Comparison of ENCODE assay signal across 15 cellular contexts in the genomic region with DNA sequence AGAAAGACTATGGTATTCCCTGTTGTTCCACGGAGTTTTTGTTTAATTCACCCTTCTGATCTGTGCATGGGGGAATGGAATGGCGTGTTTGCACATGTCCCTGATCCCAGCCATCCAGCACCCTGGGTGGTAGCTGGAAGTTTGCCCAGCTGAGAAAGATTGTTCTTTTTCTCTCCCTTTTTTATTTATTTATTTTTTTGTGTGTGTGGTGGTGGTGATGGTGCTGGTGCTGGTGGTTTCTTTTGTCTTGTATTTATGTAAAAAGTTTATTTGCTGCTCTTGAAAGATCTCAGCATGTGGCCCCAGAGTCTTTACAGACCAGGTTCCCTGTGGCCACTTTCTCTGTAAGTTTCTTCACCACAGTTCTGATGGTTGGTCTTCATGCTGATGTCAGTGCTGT.
DNase-seq lines count a peak whose midpoint lies in the region; ATAC-seq and TF ChIP-seq lines count a peak whose summit lies in the region.
"Had no signal": no experiment of that assay in that cellular context is flagged by ENCODE, and none has a peak within 500 bp of the region (broad histone marks: within the 10 kb centered on the region; RNA-seq: fewer than 3 reads in every experiment).

No MANE protein-coding gene starts in this region.

- intact Hi-C loops in activated T-helper 2 cell treated with anti-CD3 and anti-CD28 coated beads, Interferon-gamma antibody, Interleukin-2, Interleukin-4, amounts not matched to agents 10 μg/mL and 5 μg/mL and 100 μg/mL, durations not matched to agents 14 hours and 24 hours and 36 hours (cut with micrococcal nuclease) = loop anchor here (2.0 to 5.0 kb wide), 3 partner anchors 17 to 70 kb away; no protein-coding TSS in a partner anchor
- intact Hi-C loops in naive thymus-derived CD4-positive, alpha-beta T cell (cut with micrococcal nuclease) = no loop called here
- intact Hi-C loops in Calu3 (cut with micrococcal nuclease; ENCODE audit: unreplicated experiment) = loop anchor here (10.0 kb wide), 1 partner anchor 277 kb away; no protein-coding TSS in a partner anchor
- intact Hi-C loops in Caco-2 (cut with micrococcal nuclease; ENCODE audit: unreplicated experiment) = no loop called here

- peaks cover 37% of the 10 kb centered on the region for H3K4me1 Mint-ChIP-seq in activated T-helper 2 cell treated with anti-CD3 and anti-CD28 coated beads, Interferon-gamma antibody, Interleukin-2, Interleukin-4, amounts not matched to agents 10 μg/mL and 5 μg/mL and 100 μg/mL, durations not matched to agents 14 hours and 24 hours and 36 hours (ENCODE audit: low read depth)
- H3K4me1 Mint-ChIP-seq in naive thymus-derived CD4-positive, alpha-beta T cell = peaks cover 35 to 75% (median 67%) of the 10 kb centered on the region in 7 donors
- peaks cover 69% of the 10 kb centered on the region for H3K4me1 Mint-ChIP-seq in Calu3 (ENCODE audit: low read depth, unreplicated experiment)
- H3K4me1 Mint-ChIP-seq in Caco-2 (ENCODE audit: low read depth, unreplicated experiment) = peaks cover 32% of the 10 kb centered on the region

- BruUV-seq in Calu3 (replicated peaks; lab: Mats Ljungman, UMichigan) (no TSS peak), Caco-2 (replicated peaks; lab: Mats Ljungman, UMichigan) (no TSS peak)

- no peaks in the 10 kb centered on the region for H3K9me3 Mint-ChIP-seq in activated T-helper 2 cell treated with anti-CD3 and anti-CD28 coated beads, Interferon-gamma antibody, Interleukin-2, Interleukin-4, amounts not matched to agents 10 μg/mL and 5 μg/mL and 100 μg/mL, durations not matched to agents 14 hours and 24 hours and 36 hours
- no peaks in the 10 kb centered on the region for H3K9me3 Mint-ChIP-seq in naive thymus-derived CD4-positive, alpha-beta T cell
- H3K9me3 Mint-ChIP-seq in Calu3 (ENCODE audit: low read depth, unreplicated experiment) = no peaks in the 10 kb centered on the region
- H3K9me3 Mint-ChIP-seq in Caco-2 (ENCODE audit: unreplicated experiment) = no peaks in the 10 kb centered on the region

- H3K9me3 ChIP-seq in naive thymus-derived CD4-positive, alpha-beta T cell (ENCODE audit: control insufficient read depth in 2 of 3, low read length in 3 of 3) = no peaks in the 10 kb centered on the region
- H3K9me3 ChIP-seq in Caco-2 = no peaks in the 10 kb centered on the region
- H3K9me3 ChIP-seq: psoas muscle had no signal

- no peak overlapping the region for H3K4me3 ChIP-seq in naive thymus-derived CD4-positive, alpha-beta T cell (ENCODE audit: low read length)
- H3K4me3 ChIP-seq in Caco-2 (ENCODE audit: low read depth, low read length) = no peak overlapping the region
- H3K4me3 ChIP-seq: lung, psoas muscle had no signal

- peaks cover 12 to 25% of the 10 kb centered on the region in 2 donors for H3K4me1 ChIP-seq in naive thymus-derived CD4-positive, alpha-beta T cell (ENCODE audit: control insufficient read depth in 2 of 2, insufficient read depth in 2 of 2, low read length in 2 of 2)
- peaks cover 66% of the 10 kb centered on the region for H3K4me1 ChIP-seq in Caco-2
- H3K4me1 ChIP-seq: psoas muscle had no signal

- no peak for ATAC-seq in naive thymus-derived CD4-positive, alpha-beta T cell
- ATAC-seq: psoas muscle had no signal

- H3K36me3 ChIP-seq in naive thymus-derived CD4-positive, alpha-beta T cell (ENCODE audit: control insufficient read depth in 2 of 3, insufficient read depth in 3 of 3, low read length in 3 of 3) = no peaks in the 10 kb centered on the region
- H3K36me3 ChIP-seq in Caco-2 (ENCODE audit: control insufficient read depth, insufficient read depth, low read length) = no peaks in the 10 kb centered on the region

- no peaks in the 10 kb centered on the region for H3K27me3 Mint-ChIP-seq in activated T-helper 2 cell treated with anti-CD3 and anti-CD28 coated beads, Interferon-gamma antibody, Interleukin-2, Interleukin-4, amounts not matched to agents 10 μg/mL and 5 μg/mL and 100 μg/mL, durations not matched to agents 14 hours and 24 hours and 36 hours (ENCODE audit: low read depth)
- H3K27me3 Mint-ChIP-seq in naive thymus-derived CD4-positive, alpha-beta T cell = no peaks in the 10 kb centered on the region
- H3K27me3 Mint-ChIP-seq in Calu3 (ENCODE audit: unreplicated experiment) (no peaks in the 10 kb centered on the region), Caco-2 (ENCODE audit: insufficient read depth, unreplicated experiment) (no peaks in the 10 kb centered on the region)
- H3K27me3 Mint-ChIP-seq: activated CD4-positive, alpha-beta T cell treated with anti-CD3 and anti-CD28 coated beads, Interleukin-2, amount 10 ng/mL, durations not matched to agents 7 days and 5 days had no signal

- CTCF ChIA-PET in naive thymus-derived CD4-positive, alpha-beta T cell (lab: Charles Lee) = interaction anchor here (0.6 kb wide), 2 partner anchors 107 to 1201 kb away, joined by 3 read pairs; no protein-coding TSS in a partner anchor
- CTCF ChIA-PET in Calu3 (lab: Charles Lee) = no interaction called here
- CTCF ChIA-PET in Caco-2 (lab: Charles Lee) = no interaction called here

- H3K36me3 Mint-ChIP-seq in activated T-helper 2 cell treated with anti-CD3 and anti-CD28 coated beads, Interferon-gamma antibody, Interleukin-2, Interleukin-4, amounts not matched to agents 10 μg/mL and 5 μg/mL and 100 μg/mL, durations not matched to agents 14 hours and 24 hours and 36 hours (ENCODE audit: low read depth) = peaks cover 5% of the 10 kb centered on the region
- peaks cover 0 to 28% (median 4%) of the 10 kb centered on the region in 5 donors for H3K36me3 Mint-ChIP-seq in naive thymus-derived CD4-positive, alpha-beta T cell
- peaks cover 5% of the 10 kb centered on the region for H3K36me3 Mint-ChIP-seq in Calu3 (ENCODE audit: insufficient read depth, unreplicated experiment)
- peaks cover 15% of the 10 kb centered on the region for H3K36me3 Mint-ChIP-seq in Caco-2 (ENCODE audit: insufficient read depth, unreplicated experiment)

- H3K27ac ChIP-seq in naive thymus-derived CD4-positive, alpha-beta T cell (ENCODE audit: low read depth, low read length) = peak overlapping the region; percentile 20
- H3K27ac ChIP-seq: psoas muscle had no signal

- POLR2A ChIA-PET in naive thymus-derived CD4-positive, alpha-beta T cell (lab: Charles Lee) = no interaction called here
- POLR2A ChIA-PET in Caco-2 (lab: Charles Lee) = no interaction called here

- DNase-seq in NCI-H1417 (lab: John Stamatoyannopoulos, UW) (peak; percentile 7 to 86 (median 69)), NCI-H1417 treated with DMSO at 0.1 percent for 48 hours (lab: John Stamatoyannopoulos, UW) (no peak), NCI-H146 (lab: John Stamatoyannopoulos, UW) (peak; percentile 95), HuH-7.5 (ENCODE audit: low spot score) (no peak), Calu3 (no peak), Caco-2 (no peak)
- no peak for DNase-seq in activated T-helper 2 cell treated with anti-CD3 and anti-CD28 coated beads, Interferon-gamma antibody, Interleukin-2, Interleukin-4, amounts not matched to agents 10 μg/mL and 5 μg/mL and 100 μg/mL, durations not matched to agents 14 hours and 24 hours and 36 hours (ENCODE audit: low spot score)
- DNase-seq in naive thymus-derived CD4-positive, alpha-beta T cell = no peak
- DNase-seq: 8988T; activated CD4-positive, alpha-beta T cell treated with anti-CD3 and anti-CD28 coated beads, Interleukin-2, amount 10 ng/mL, durations not matched to agents 7 days and 5 days; GDM1; NCI-H446 treated with DMSO at 0.1 percent for 48 hours; psoas muscle; stimulated activated CD4-positive, alpha-beta T cell treated with anti-CD3 and anti-CD28 coated beads, Interleukin-4, amount 100 ng/mL, for 1 hour had no signal

- no peak overlapping the region for H3K4me3 Mint-ChIP-seq in activated T-helper 2 cell treated with anti-CD3 and anti-CD28 coated beads, Interferon-gamma antibody, Interleukin-2, Interleukin-4, amounts not matched to agents 10 μg/mL and 5 μg/mL and 100 μg/mL, durations not matched to agents 14 hours and 24 hours and 36 hours (ENCODE audit: low read depth)
- peak overlapping the region in 2 of 10 donors; percentile 12 to 14 for H3K4me3 Mint-ChIP-seq in naive thymus-derived CD4-positive, alpha-beta T cell
- no peak overlapping the region for H3K4me3 Mint-ChIP-seq in Calu3 (ENCODE audit: low read depth, unreplicated experiment)
- H3K4me3 Mint-ChIP-seq in Caco-2 (ENCODE audit: unreplicated experiment) = no peak overlapping the region
- H3K4me3 Mint-ChIP-seq: activated CD4-positive, alpha-beta T cell treated with anti-CD3 and anti-CD28 coated beads, Interleukin-2, amount 10 ng/mL, durations not matched to agents 7 days and 5 days had no signal

- H3K27me3 ChIP-seq in naive thymus-derived CD4-positive, alpha-beta T cell (ENCODE audit: control insufficient read depth in 2 of 2, insufficient read depth in 2 of 2, low read length in 2 of 2) = no peaks in the 10 kb centered on the region
- H3K27me3 ChIP-seq in Caco-2 (replicated peaks; ENCODE audit: control insufficient read depth, insufficient read depth, low read length) = no peaks in the 10 kb centered on the region

- TF ChIP-seq CTCF in Calu3 (IDR thresholded peaks at IDR 0.05; ENCODE audit: unreplicated experiment) (no peak), Caco-2 (IDR thresholded peaks at IDR 0.05; ENCODE audit: insufficient read depth in 1 of 2, low read depth in 1 of 2, low read length in 1 of 2, severe bottlenecking in 1 of 2, unreplicated experiment in 1 of 2) (no peak)

- peak overlapping the region; percentile 2 for H3K27ac Mint-ChIP-seq in activated T-helper 2 cell treated with anti-CD3 and anti-CD28 coated beads, Interferon-gamma antibody, Interleukin-2, Interleukin-4, amounts not matched to agents 10 μg/mL and 5 μg/mL and 100 μg/mL, durations not matched to agents 14 hours and 24 hours and 36 hours
- peak overlapping the region in 4 of 9 donors; percentile 25 to 56 (median 50) for H3K27ac Mint-ChIP-seq in naive thymus-derived CD4-positive, alpha-beta T cell
- H3K27ac Mint-ChIP-seq in Calu3 (ENCODE audit: unreplicated experiment) (no peak overlapping the region), Caco-2 (ENCODE audit: unreplicated experiment) (no peak overlapping the region)
- H3K27ac Mint-ChIP-seq: activated CD4-positive, alpha-beta T cell treated with anti-CD3 and anti-CD28 coated beads, Interleukin-2, amount 10 ng/mL, durations not matched to agents 7 days and 5 days had no signal

Comparison
In these comparisons a context has a peak if more than half of its experiments do, and no peak if none do; other contexts are left out.
1. DNase-seq: peak in NCI-H1417 (3 of 3) and NCI-H146 (single experiment); none in NCI-H1417 treated with DMSO at 0.1 percent for 48 hours (single experiment), activated T-helper 2 cell treated with anti-CD3 and anti-CD28 coated beads, Interferon-gamma antibody, Interleukin-2, Interleukin-4, amounts not matched to agents 10 μg/mL and 5 μg/mL and 100 μg/mL, durations not matched to agents 14 hours and 24 hours and 36 hours (single experiment), naive thymus-derived CD4-positive, alpha-beta T cell (0 of 9), HuH-7.5 (single experiment), Calu3 (single experiment) and Caco-2 (0 of 2).
2. intact Hi-C loops: an anchor here in activated T-helper 2 cell treated with anti-CD3 and anti-CD28 coated beads, Interferon-gamma antibody, Interleukin-2, Interleukin-4, amounts not matched to agents 10 μg/mL and 5 μg/mL and 100 μg/mL, durations not matched to agents 14 hours and 24 hours and 36 hours (2.0 to 5.0 kb wide) and Calu3 (10.0 kb wide); none called in naive thymus-derived CD4-positive, alpha-beta T cell and Caco-2.